23 cellular contexts compared by ENCODE assay signal in the genomic region with DNA sequence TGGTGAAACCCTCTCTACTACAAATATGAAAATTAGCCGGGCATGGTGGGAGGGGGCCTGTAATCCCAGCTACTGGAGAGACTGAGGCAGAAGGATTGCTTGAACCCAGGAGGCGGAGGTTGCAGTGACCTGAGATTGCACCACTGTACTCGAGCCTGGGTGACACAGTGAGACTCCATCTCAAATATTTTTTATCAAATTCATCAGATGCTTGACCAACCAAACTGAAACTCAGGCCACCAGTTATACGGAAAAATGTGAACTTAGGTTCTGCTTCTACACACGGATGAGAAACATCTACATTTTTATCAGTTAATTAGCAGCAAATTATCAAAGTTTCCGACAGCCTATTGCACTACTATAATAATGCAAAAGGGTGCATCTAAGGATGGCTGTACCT. TPM values are rescaled to one million over a fixed set of nuclear protein-coding genes. Genes with fewer than 3 reads are reported as not detected.
DNase-seq lines count a peak whose midpoint lies in the region; TF ChIP-seq lines count a peak whose summit lies in the region.
"Had no signal": no experiment of that assay in that cellular context is flagged by ENCODE, and none has a peak within 500 bp of the region (broad histone marks: within the 10 kb centered on the region; RNA-seq: fewer than 3 reads in every experiment).

No MANE protein-coding gene starts in this region.

- H3K27me3 ChIP-seq in mesenchymal stem cell (ENCODE audit: control insufficient read depth in 1 of 2, insufficient read depth in 1 of 2, low read length in 2 of 2) (no peaks in the 10 kb centered on the region), mesendoderm (ENCODE audit: insufficient read depth, low read length, poor library complexity) (no peaks in the 10 kb centered on the region)
- H3K27me3 ChIP-seq: BLaER1, gastrocnemius medialis, upper lobe of right lung had no signal

- 81% methylated on average over 6 of the region's 6 CpGs for WGBS in mesenchymal stem cell
- no CpG with 5 or more reads among the region's 6 CpGs for WGBS in mesendoderm (ENCODE audit: extremely low coverage, insufficient coverage, low lambda C conversion rate)

- no peak overlapping the region for H3K4me3 Mint-ChIP-seq in activated T-cell treated with anti-CD3 and anti-CD28 coated beads, Interleukin-2, amount 50 U/mL, for 24 hours
- H3K4me3 Mint-ChIP-seq in brain: peak overlapping the region; percentile 61 to 99 (median 94)
- H3K4me3 Mint-ChIP-seq: activated CD4-positive, alpha-beta T cell treated with anti-CD3 and anti-CD28 coated beads, Interleukin-2, amount 10 ng/mL, durations not matched to agents 24 days and 14 days had no signal

- no peak overlapping the region for H3K56ac ChIP-seq in mesendoderm (ENCODE audit: low read length)

- H2AK5ac ChIP-seq in mesenchymal stem cell (ENCODE audit: low read length, severe bottlenecking) (no peak overlapping the region), mesendoderm (ENCODE audit: low read length) (no peak overlapping the region)

- H2BK15ac ChIP-seq in mesenchymal stem cell (ENCODE audit: low read depth, poor library complexity, severe bottlenecking) (no peak overlapping the region), mesendoderm (replicated peaks; ENCODE audit: low read depth) (no peak overlapping the region)

- DNase-seq in activated T-cell treated with anti-CD3 and anti-CD28 coated beads, Interleukin-2, amount 50 U/mL, for 24 hours: no peak
- no peak for DNase-seq in activated T-cell treated with anti-CD3 and anti-CD28 coated beads, Interleukin-2, amount 50 U/mL, for 48 hours
- DNase-seq in mesenchymal stem cell (no peak), inferior parietal cortex (ENCODE audit: extremely low spot score) (no peak), mesendoderm (no peak)
- no peak for DNase-seq in activated CD4-positive, alpha-beta T cell treated with anti-CD3 and anti-CD28 coated beads, Interleukin-2, amount 50 U/mL, for 4 hours
- DNase-seq in activated CD8-positive, alpha-beta memory T cell treated with anti-CD3 and anti-CD28 coated beads, Interleukin-2, amount 50 U/mL, for 48 hours: no peak
- DNase-seq: activated CD4-positive, alpha-beta T cell treated with anti-CD3 and anti-CD28 coated beads, Interleukin-2, amount 10 ng/mL, durations not matched to agents 24 days and 14 days; activated CD8-positive, alpha-beta memory T cell treated with anti-CD3 and anti-CD28 coated beads, Interleukin-2, amount 50 U/mL, for 4 hours; activated gamma-delta T cell; dermis blood vessel endothelial cell; gastrocnemius medialis; kidney glomerular epithelial cell; NCI-H526; psoas muscle; SIG-M5; stimulated activated CD4-positive, alpha-beta T cell treated with anti-CD3 and anti-CD28 coated beads, Interleukin-4, amount 100 ng/mL, for 1 hour; stimulated activated naive CD8-positive, alpha-beta T cell treated with anti-CD3 and anti-CD28 coated beads, Interleukin-15, Interleukin-2, amounts not matched to agents 100 U/mL and 50 U/mL, for 24 hours; T-helper 1 cell; upper lobe of right lung had no signal

- H3K36me3 Mint-ChIP-seq in activated T-cell treated with anti-CD3 and anti-CD28 coated beads, Interleukin-2, amount 50 U/mL, for 24 hours (ENCODE audit: low read depth): peaks cover 73% of the 10 kb centered on the region
- H3K36me3 Mint-ChIP-seq in brain: peaks cover 66% of the 10 kb centered on the region

- H3K79me1 ChIP-seq in mesenchymal stem cell (replicated peaks; ENCODE audit: low read length, poor library complexity, severe bottlenecking) (no peaks in the 10 kb centered on the region), mesendoderm (ENCODE audit: low read length) (no peaks in the 10 kb centered on the region)

- H3K36me3 ChIP-seq in mesenchymal stem cell (ENCODE audit: control insufficient read depth in 1 of 2, insufficient read depth in 2 of 2, low read depth in 1 of 2, low read length in 2 of 2) (peaks cover 22 to 39% of the 10 kb centered on the region in 2 experiments), mesendoderm (ENCODE audit: control insufficient read depth, insufficient read depth, low read length) (no peaks in the 10 kb centered on the region)
- H3K36me3 ChIP-seq: gastrocnemius medialis had no signal

- H3K79me2 ChIP-seq in mesendoderm (ENCODE audit: control insufficient read depth, insufficient read depth, low read length): peaks cover 79% of the 10 kb centered on the region

- no peak overlapping the region for H3K14ac ChIP-seq in mesenchymal stem cell (ENCODE audit: low read length in 2 of 2)

- H3K4me2 ChIP-seq in mesenchymal stem cell (ENCODE audit: low read length, poor library complexity, severe bottlenecking) (peak overlapping the region; percentile 11), mesendoderm (ENCODE audit: low read length) (no peak overlapping the region)
- H3K4me2 ChIP-seq: BLaER1 had no signal

- TF ChIP-seq CTCF in brain (conservative IDR thresholded peaks at IDR 0.05): no peak

- no peak overlapping the region for H4K5ac ChIP-seq in mesendoderm (ENCODE audit: low read length)

- H3K27ac Mint-ChIP-seq in activated T-cell treated with anti-CD3 and anti-CD28 coated beads, Interleukin-2, amount 50 U/mL, for 24 hours: peak overlapping the region; percentile 26
- peak overlapping the region in 1 of 5 experiments; percentile 45 for H3K27ac Mint-ChIP-seq in brain
- H3K27ac Mint-ChIP-seq: activated CD4-positive, alpha-beta T cell treated with anti-CD3 and anti-CD28 coated beads, Interleukin-2, amount 10 ng/mL, durations not matched to agents 24 days and 14 days had no signal

- H3K9ac ChIP-seq in mesenchymal stem cell (ENCODE audit: low read length): peak overlapping the region; percentile 100
- no peak overlapping the region for H3K9ac ChIP-seq in mesendoderm (ENCODE audit: low read length)
- H3K9ac ChIP-seq: BLaER1 had no signal

- no peak overlapping the region for H2BK12ac ChIP-seq in mesenchymal stem cell (ENCODE audit: low read length in 2 of 2)

- no peak overlapping the region for H3K27ac ChIP-seq in mesenchymal stem cell (ENCODE audit: low read length, poor library complexity, severe bottlenecking)
- no peak overlapping the region for H3K27ac ChIP-seq in mesendoderm (ENCODE audit: low read depth, low read length)
- H3K27ac ChIP-seq: BLaER1, epithelial cell of prostate, psoas muscle, upper lobe of right lung had no signal

- H4K91ac ChIP-seq in mesenchymal stem cell (ENCODE audit: low read length): no peak overlapping the region

- H3K9me3 Mint-ChIP-seq in activated T-cell treated with anti-CD3 and anti-CD28 coated beads, Interleukin-2, amount 50 U/mL, for 24 hours: no peaks in the 10 kb centered on the region
- peaks cover 0 to 9% (median under 1%) of the 10 kb centered on the region in 5 experiments for H3K9me3 Mint-ChIP-seq in brain
- H3K9me3 Mint-ChIP-seq: activated CD4-positive, alpha-beta T cell treated with anti-CD3 and anti-CD28 coated beads, Interleukin-2, amount 10 ng/mL, durations not matched to agents 24 days and 14 days had no signal

- H3K27me3 Mint-ChIP-seq in activated T-cell treated with anti-CD3 and anti-CD28 coated beads, Interleukin-2, amount 50 U/mL, for 24 hours: no peaks in the 10 kb centered on the region
- H3K27me3 Mint-ChIP-seq in brain: peaks cover 12% of the 10 kb centered on the region
- H3K27me3 Mint-ChIP-seq: activated CD4-positive, alpha-beta T cell treated with anti-CD3 and anti-CD28 coated beads, Interleukin-2, amount 10 ng/mL, durations not matched to agents 24 days and 14 days had no signal

- H3K9me3 ChIP-seq in mesenchymal stem cell (ENCODE audit: control insufficient read depth, low read length): no peaks in the 10 kb centered on the region
- H3K9me3 ChIP-seq: BLaER1, gastrocnemius medialis, psoas muscle, upper lobe of right lung had no signal

- H2BK5ac ChIP-seq in mesenchymal stem cell (ENCODE audit: low read depth, low read length, poor library complexity, severe bottlenecking): no peak overlapping the region
- no peak overlapping the region for H2BK5ac ChIP-seq in mesendoderm (ENCODE audit: low read length)

- H3K23ac ChIP-seq in mesenchymal stem cell (ENCODE audit: low read length in 2 of 2): no peak overlapping the region
- no peak overlapping the region for H3K23ac ChIP-seq in mesendoderm (ENCODE audit: low read length)

- H2AFZ ChIP-seq in mesenchymal stem cell (ENCODE audit: low read depth, low read length): no peak overlapping the region

- H3K4me1 ChIP-seq in mesenchymal stem cell (ENCODE audit: control insufficient read depth, insufficient read depth, low read depth, low read length) (peaks cover 14% of the 10 kb centered on the region), mesendoderm (ENCODE audit: control insufficient read depth, low read depth, low read length) (no peaks in the 10 kb centered on the region)

- H3K18ac ChIP-seq in mesenchymal stem cell (ENCODE audit: low read depth in 1 of 2, low read length in 2 of 2) (no peak overlapping the region), mesendoderm (ENCODE audit: low read length) (no peak overlapping the region)

- peaks cover 54% of the 10 kb centered on the region for H3K4me1 Mint-ChIP-seq in activated T-cell treated with anti-CD3 and anti-CD28 coated beads, Interleukin-2, amount 50 U/mL, for 24 hours (ENCODE audit: low read depth)
- peaks cover 59% of the 10 kb centered on the region for H3K4me1 Mint-ChIP-seq in brain

- H3K4ac ChIP-seq in mesenchymal stem cell (ENCODE audit: low read depth in 1 of 2, low read length in 2 of 2) (no peak overlapping the region), mesendoderm (ENCODE audit: low read depth, low read length) (no peak overlapping the region)

- H4K8ac ChIP-seq in mesenchymal stem cell (ENCODE audit: low read length) (no peak overlapping the region), mesendoderm (ENCODE audit: low read depth, low read length) (no peak overlapping the region)

- H3K4me3 ChIP-seq in mesenchymal stem cell (ENCODE audit: insufficient read depth in 1 of 2, low read depth in 1 of 2, low read length in 2 of 2) (peak overlapping the region in 1 of 2 experiments; percentile 99), mesendoderm (ENCODE audit: low read length) (no peak overlapping the region)
- H3K4me3 ChIP-seq: BLaER1, gastrocnemius medialis, psoas muscle, upper lobe of right lung had no signal

- H2BK120ac ChIP-seq in mesenchymal stem cell (ENCODE audit: low read depth, low read length) (no peak overlapping the region), mesendoderm (ENCODE audit: low read depth, low read length) (no peak overlapping the region)

RNA-seq across cellular contexts. Expression of a gene that starts 4.8 kb away (rescaled TPM):
- 107 TPM for polyA plus RNA-seq in brain (ENCODE audit: insufficient read depth, low read depth, low replicate concordance)
- polyA plus RNA-seq in mesenchymal stem cell (2013, experiment 1 of 2): 406 TPM
- 464 TPM for polyA plus RNA-seq in mesenchymal stem cell (2013, experiment 2 of 2)
- polyA plus RNA-seq in mesendoderm (2013, experiment 1 of 2): 197 TPM
- polyA plus RNA-seq in mesendoderm (2013, experiment 2 of 2): 213 TPM

RNA-seq across cellular contexts. Expression of a gene that starts 36.2 kb away (rescaled TPM):
- polyA plus RNA-seq in brain (ENCODE audit: insufficient read depth, low read depth, low replicate concordance): 5.4 TPM
- 8.2 TPM for polyA plus RNA-seq in mesenchymal stem cell (2013, experiment 1 of 2)
- 7.8 TPM for polyA plus RNA-seq in mesenchymal stem cell (2013, experiment 2 of 2)
- polyA plus RNA-seq in mesendoderm (2013, experiment 1 of 2): 9.2 TPM
- polyA plus RNA-seq in mesendoderm (2013, experiment 2 of 2): 9.3 TPM

RNA-seq across cellular contexts. Expression of a gene that starts 48.2 kb away (rescaled TPM):
- not detected for polyA plus RNA-seq in brain (ENCODE audit: insufficient read depth, low read depth, low replicate concordance)
- polyA plus RNA-seq in mesenchymal stem cell (2013, experiment 1 of 2): 0.07 TPM
- 0.01 TPM for polyA plus RNA-seq in mesenchymal stem cell (2013, experiment 2 of 2)
- 0.27 TPM for polyA plus RNA-seq in mesendoderm (2013, experiment 1 of 2)
- 0.18 TPM for polyA plus RNA-seq in mesendoderm (2013, experiment 2 of 2)
